ENCODE assay signal across 21 cellular contexts in genomic region chr15:78038585-78039247, GRCh38. TPM values are rescaled to one million over a fixed set of nuclear protein-coding genes. Genes with fewer than 3 reads are reported as not detected.
DNase-seq lines count a peak whose midpoint lies in the region; ATAC-seq and TF ChIP-seq lines count a peak whose summit lies in the region.
"Had no signal": no experiment of that assay in that cellular context is flagged by ENCODE, and none has a peak within 500 bp of the region (broad histone marks: within the 10 kb centered on the region; RNA-seq: fewer than 3 reads in every experiment).

No MANE protein-coding gene starts in this region.

- intact Hi-C loops in activated CD4-positive, alpha-beta T cell treated with anti-CD3 and anti-CD28 coated beads, Interleukin-2, amount 10 ng/mL, durations not matched to agents 24 days and 14 days (cut with micrococcal nuclease), result no loop called here

- ATAC-seq in T-cell (replicated peaks in 1 of 4) (no peak), GM18502 (IDR thresholded peaks at IDR 0.05; ENCODE audit: poor library complexity, unreplicated experiment) (no peak)
- ATAC-seq in stimulated activated memory B cell treated with anti-CD40 and anti-IgM and Interleukin-4, amounts not matched to agents 10 μg/mL and 1 μg/mL and 100 μg/mL, for 72 hours, result no peak
- ATAC-seq: HCT116; PC-3; stimulated activated naive B cell treated with anti-CD40 and anti-IgM and Interleukin-4, amounts not matched to agents 10 μg/mL and 1 μg/mL and 100 μg/mL, for 72 hours had no signal

- peak overlapping the region; percentile 19 for H3K4me3 Mint-ChIP-seq in activated CD4-positive, alpha-beta T cell treated with anti-CD3 and anti-CD28 coated beads, Interleukin-2, amount 10 ng/mL, durations not matched to agents 24 days and 14 days
- peak overlapping the region in 1 of 3 donors; percentile 70 for H3K4me3 Mint-ChIP-seq in T-cell
- peak overlapping the region; percentile 28 for H3K4me3 Mint-ChIP-seq in endothelial cell (ENCODE audit: unreplicated experiment)
- H3K4me3 Mint-ChIP-seq in stimulated activated memory B cell treated with anti-CD40 and anti-IgM and Interleukin-4, amounts not matched to agents 10 μg/mL and 1 μg/mL and 100 μg/mL, for 72 hours, result no peak overlapping the region
- H3K4me3 Mint-ChIP-seq: stimulated activated naive B cell treated with anti-CD40 and anti-IgM and Interleukin-4, amounts not matched to agents 10 μg/mL and 1 μg/mL and 100 μg/mL, for 72 hours had no signal

- CTCF ChIA-PET in T-cell (lab: Charles Lee), result no interaction called here

- DNase-seq in activated CD4-positive, alpha-beta T cell treated with anti-CD3 and anti-CD28 coated beads, Interleukin-2, amount 10 ng/mL, durations not matched to agents 24 days and 14 days, result no peak
- DNase-seq in activated CD4-positive, alpha-beta T cell treated with anti-CD3 and anti-CD28 coated beads for 48 hours, result no peak
- DNase-seq in T-cell (no peak), endothelial cell (ENCODE audit: low spot score) (no peak), NCI-H1105 treated with DMSO at 0.1 percent for 48 hours (lab: John Stamatoyannopoulos, UW) (no peak)
- DNase-seq in stimulated activated CD4-positive, alpha-beta T cell treated with anti-CD3 and anti-CD28 coated beads, Interleukin-1b, Interleukin-23, amount 100 ng/mL, for 48 hours, result no peak
- DNase-seq: ACHN; activated CD4-positive, CD25-positive, alpha-beta regulatory T cell treated with anti-CD3 and anti-CD28 coated beads, Interleukin-2, amount 50 U/mL, for 72 hours; activated gamma-delta T cell treated with Interleukin-2 at 50 U/mL for 16 hours; NCI-H1694; NCI-H510A; PC-3; stimulated activated CD4-positive, alpha-beta T cell treated with anti-CD3 and anti-CD28 coated beads, Interleukin-4, amount 100 ng/mL, for 1 hour; stimulated activated naive B cell treated with anti-CD40 and anti-IgM and Interleukin-4, amounts not matched to agents 10 μg/mL and 1 μg/mL and 100 μg/mL, for 72 hours had no signal

- POLR2A ChIA-PET in T-cell (lab: Charles Lee), result no interaction called here

- peaks cover 45% of the 10 kb centered on the region for H3K36me3 Mint-ChIP-seq in activated CD4-positive, alpha-beta T cell treated with anti-CD3 and anti-CD28 coated beads, Interleukin-2, amount 10 ng/mL, durations not matched to agents 24 days and 14 days (ENCODE audit: low read depth)
- H3K36me3 Mint-ChIP-seq in T-cell, result peaks cover 37% of the 10 kb centered on the region
- peaks cover 10% of the 10 kb centered on the region for H3K36me3 Mint-ChIP-seq in endothelial cell (ENCODE audit: low read depth, unreplicated experiment)
- H3K36me3 Mint-ChIP-seq in stimulated activated memory B cell treated with anti-CD40 and anti-IgM and Interleukin-4, amounts not matched to agents 10 μg/mL and 1 μg/mL and 100 μg/mL, for 72 hours, result peaks cover 41% of the 10 kb centered on the region

- no peak for TF ChIP-seq CTCF in endothelial cell (IDR thresholded peaks at IDR 0.05; ENCODE audit: unreplicated experiment)

- no peaks in the 10 kb centered on the region for H3K27me3 Mint-ChIP-seq in activated CD4-positive, alpha-beta T cell treated with anti-CD3 and anti-CD28 coated beads, Interleukin-2, amount 10 ng/mL, durations not matched to agents 24 days and 14 days
- H3K27me3 Mint-ChIP-seq in T-cell, result no peaks in the 10 kb centered on the region
- peaks cover 4% of the 10 kb centered on the region for H3K27me3 Mint-ChIP-seq in endothelial cell (ENCODE audit: unreplicated experiment)
- no peaks in the 10 kb centered on the region for H3K27me3 Mint-ChIP-seq in stimulated activated memory B cell treated with anti-CD40 and anti-IgM and Interleukin-4, amounts not matched to agents 10 μg/mL and 1 μg/mL and 100 μg/mL, for 72 hours
- H3K27me3 Mint-ChIP-seq: stimulated activated naive B cell treated with anti-CD40 and anti-IgM and Interleukin-4, amounts not matched to agents 10 μg/mL and 1 μg/mL and 100 μg/mL, for 72 hours had no signal

- peaks cover 85% of the 10 kb centered on the region for H3K4me1 Mint-ChIP-seq in activated CD4-positive, alpha-beta T cell treated with anti-CD3 and anti-CD28 coated beads, Interleukin-2, amount 10 ng/mL, durations not matched to agents 24 days and 14 days
- H3K4me1 Mint-ChIP-seq in T-cell (peaks cover 91 to 97% (median 94%) of the 10 kb centered on the region in 3 donors), endothelial cell (ENCODE audit: unreplicated experiment) (peaks cover 40% of the 10 kb centered on the region)
- H3K4me1 Mint-ChIP-seq in stimulated activated memory B cell treated with anti-CD40 and anti-IgM and Interleukin-4, amounts not matched to agents 10 μg/mL and 1 μg/mL and 100 μg/mL, for 72 hours, result peaks cover 38% of the 10 kb centered on the region

- H3K9me3 Mint-ChIP-seq in activated CD4-positive, alpha-beta T cell treated with anti-CD3 and anti-CD28 coated beads, Interleukin-2, amount 10 ng/mL, durations not matched to agents 24 days and 14 days, result no peaks in the 10 kb centered on the region
- H3K9me3 Mint-ChIP-seq in T-cell (no peaks in the 10 kb centered on the region), endothelial cell (ENCODE audit: unreplicated experiment) (no peaks in the 10 kb centered on the region)
- H3K9me3 Mint-ChIP-seq in stimulated activated memory B cell treated with anti-CD40 and anti-IgM and Interleukin-4, amounts not matched to agents 10 μg/mL and 1 μg/mL and 100 μg/mL, for 72 hours, result no peaks in the 10 kb centered on the region
- H3K9me3 Mint-ChIP-seq: stimulated activated naive B cell treated with anti-CD40 and anti-IgM and Interleukin-4, amounts not matched to agents 10 μg/mL and 1 μg/mL and 100 μg/mL, for 72 hours had no signal

- peak overlapping the region; percentile 48 for H3K27ac Mint-ChIP-seq in activated CD4-positive, alpha-beta T cell treated with anti-CD3 and anti-CD28 coated beads, Interleukin-2, amount 10 ng/mL, durations not matched to agents 24 days and 14 days
- H3K27ac Mint-ChIP-seq in T-cell (peak overlapping the region; percentile 93 to 97), endothelial cell (ENCODE audit: unreplicated experiment) (no peak overlapping the region)
- peak overlapping the region; percentile 5 for H3K27ac Mint-ChIP-seq in stimulated activated memory B cell treated with anti-CD40 and anti-IgM and Interleukin-4, amounts not matched to agents 10 μg/mL and 1 μg/mL and 100 μg/mL, for 72 hours

RNA-seq across cellular contexts. Expression of gene TBC1D2B, which starts 38.8 kb away (rescaled TPM):
- 56.8 and 62.3 TPM in 2 replicates for total RNA-seq in activated CD4-positive, alpha-beta T cell treated with anti-CD3 and anti-CD28 coated beads, Interleukin-2, amount 10 ng/mL, durations not matched to agents 24 days and 14 days
- total RNA-seq in T-cell (100 to 1,000 TPM in 3 of 5 donors, 10 to 100 TPM in 2; 86.1 to 106 (median 101) TPM), endothelial cell (ENCODE audit: unreplicated experiment) (13.8 TPM)

RNA-seq across cellular contexts. Expression of gene SH2D7, which starts 53.6 kb away (rescaled TPM):
- total RNA-seq in activated CD4-positive, alpha-beta T cell treated with anti-CD3 and anti-CD28 coated beads, Interleukin-2, amount 10 ng/mL, durations not matched to agents 24 days and 14 days, result not detected in 2 replicates
- total RNA-seq in T-cell (not detected), endothelial cell (ENCODE audit: unreplicated experiment) (not detected)
- total RNA-seq: bronchial epithelial cell, endothelial cell of umbilical vein, LHCN-M2, PC-3, renal cortical epithelial cell had no signal
